ENCODE assay signal across 12 cellular contexts in the genomic region with DNA sequence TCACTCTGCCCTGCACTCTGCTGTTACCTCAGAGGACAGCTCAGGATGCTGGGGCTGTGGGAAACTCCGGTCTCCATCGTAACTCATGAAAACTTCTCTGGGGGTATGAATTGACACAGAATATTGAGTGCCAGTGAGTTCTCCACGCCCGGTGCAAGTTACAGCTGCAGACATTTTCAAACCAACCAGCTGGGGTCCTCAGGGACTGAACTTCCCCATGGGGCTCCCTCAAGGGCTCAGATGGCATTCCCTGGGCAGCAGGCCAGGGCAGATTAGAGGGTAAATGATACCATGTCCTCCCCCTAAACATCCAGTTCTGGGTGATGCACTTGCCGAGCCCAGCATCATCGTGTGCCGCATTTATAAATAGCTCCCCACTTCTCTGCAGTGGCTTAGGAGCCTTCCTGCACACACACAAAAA. TPM values are rescaled to one million over a fixed set of nuclear protein-coding genes. Genes with fewer than 3 reads are reported as not detected.
DNase-seq lines count a peak whose midpoint lies in the region; ATAC-seq and TF ChIP-seq lines count a peak whose summit lies in the region.
"Had no signal": no experiment of that assay in that cellular context is flagged by ENCODE, and none has a peak within 500 bp of the region (broad histone marks: within the 10 kb centered on the region; RNA-seq: fewer than 3 reads in every experiment).

No MANE protein-coding gene starts in this region.

- DNase-seq in D341Med (ENCODE audit: low spot score) (peak; percentile 88), NCI-H446 treated with DMSO at 0.1 percent for 48 hours (lab: John Stamatoyannopoulos, UW) (peak; percentile 30), left ventricle myocardium inferior (peak; percentile 78), DMS153 (lab: John Stamatoyannopoulos, UW) (no peak), DMS153 treated with DMSO at 0.1 percent for 48 hours (lab: John Stamatoyannopoulos, UW; ENCODE audit: unreplicated experiment) (no peak), HK-2 (ENCODE audit: unreplicated experiment) (no peak)
- DNase-seq in CD4-positive, alpha-beta T cell, result no peak
- DNase-seq: activated CD8-positive, alpha-beta T cell treated with anti-CD3 and anti-CD28 coated beads, Interleukin-2, amount 10 ng/mL, durations not matched to agents 7 days and 5 days; sigmoid colon had no signal

- CTCF ChIA-PET in CD4-positive, alpha-beta T cell (lab: Charles Lee), result no interaction called here

- H3K4me3 ChIP-seq in left ventricle myocardium inferior, result no peak overlapping the region
- H3K4me3 ChIP-seq: lung, sigmoid colon had no signal

- POLR2A ChIA-PET in CD4-positive, alpha-beta T cell (lab: Charles Lee), result no interaction called here

- H3K27ac Mint-ChIP-seq in CD4-positive, alpha-beta T cell, result no peak overlapping the region
- H3K27ac Mint-ChIP-seq: activated CD8-positive, alpha-beta T cell treated with anti-CD3 and anti-CD28 coated beads, Interleukin-2, amount 10 ng/mL, durations not matched to agents 7 days and 5 days had no signal

- peaks cover 16% of the 10 kb centered on the region for H3K4me1 ChIP-seq in left ventricle myocardium inferior
- H3K4me1 ChIP-seq: sigmoid colon had no signal

- peaks cover 13% of the 10 kb centered on the region for H3K27me3 ChIP-seq in left ventricle myocardium inferior (ENCODE audit: low read depth)
- H3K27me3 ChIP-seq in CD4-positive, alpha-beta T cell (ENCODE audit: control insufficient read depth, insufficient read depth, low read length), result peaks cover 10% of the 10 kb centered on the region
- H3K27me3 ChIP-seq: sigmoid colon had no signal

- peak overlapping the region; percentile 64 for H3K27ac ChIP-seq in left ventricle myocardium inferior (replicated peaks)
- H3K27ac ChIP-seq in CD4-positive, alpha-beta T cell (ENCODE audit: low read depth, low read length), result no peak overlapping the region
- H3K27ac ChIP-seq: sigmoid colon had no signal

- peak; percentile 50 for TF ChIP-seq CTCF in left ventricle myocardium inferior (IDR thresholded peaks at IDR 0.05; ENCODE audit: borderline replicate concordance)
- no peak for TF ChIP-seq CTCF in CD4-positive, alpha-beta T cell (IDR thresholded peaks at IDR 0.05)

- no peaks in the 10 kb centered on the region for H3K36me3 ChIP-seq in left ventricle myocardium inferior
- H3K36me3 ChIP-seq: sigmoid colon had no signal

- no peak overlapping the region for H3K4me3 Mint-ChIP-seq in CD4-positive, alpha-beta T cell
- H3K4me3 Mint-ChIP-seq: activated CD8-positive, alpha-beta T cell treated with anti-CD3 and anti-CD28 coated beads, Interleukin-2, amount 10 ng/mL, durations not matched to agents 7 days and 5 days had no signal

- no peaks in the 10 kb centered on the region for H3K36me3 Mint-ChIP-seq in CD4-positive, alpha-beta T cell (ENCODE audit: low read depth)

- no peaks in the 10 kb centered on the region for H3K4me1 Mint-ChIP-seq in CD4-positive, alpha-beta T cell (ENCODE audit: low read depth)

- H3K27me3 Mint-ChIP-seq in CD4-positive, alpha-beta T cell, result peaks cover 22% of the 10 kb centered on the region

- no peaks in the 10 kb centered on the region for H3K9me3 ChIP-seq in left ventricle myocardium inferior (replicated peaks)
- H3K9me3 ChIP-seq in CD4-positive, alpha-beta T cell (ENCODE audit: control insufficient read depth, low read length), result no peaks in the 10 kb centered on the region
- H3K9me3 ChIP-seq: sigmoid colon had no signal

- intact Hi-C loops in left ventricle myocardium inferior (cut with micrococcal nuclease), result no loop called here
- intact Hi-C loops in CD4-positive, alpha-beta T cell (cut with DNase I, micrococcal nuclease), result no loop called here

- H3K9me3 Mint-ChIP-seq in CD4-positive, alpha-beta T cell, result no peaks in the 10 kb centered on the region

- ATAC-seq in HG03064 (IDR thresholded peaks at IDR 0.05; ENCODE audit: low read depth, unreplicated experiment), result peak; percentile 43
- no peak for ATAC-seq in CD4-positive, alpha-beta T cell (ENCODE audit: poor library complexity)
- ATAC-seq: activated CD8-positive, alpha-beta T cell treated with anti-CD3 and anti-CD28 coated beads, Interleukin-2, amount 10 ng/mL, durations not matched to agents 7 days and 5 days; Panc1 had no signal

RNA-seq across cellular contexts. Expression of gene CCSAP, which starts 27.8 kb away (rescaled TPM):
- 2.5 TPM for total RNA-seq in left ventricle myocardium inferior
- total RNA-seq in CD4-positive, alpha-beta T cell, result 10 to 100 TPM; 14.3 to 15.2 TPM

Comparison
In these comparisons a context has a peak if more than half of its experiments do, and no peak if none do; other contexts are left out.
1. DNase-seq: peak in D341Med (single experiment), NCI-H446 treated with DMSO at 0.1 percent for 48 hours (single experiment) and left ventricle myocardium inferior (single experiment); none in CD4-positive, alpha-beta T cell (0 of 10), DMS153 (single experiment), DMS153 treated with DMSO at 0.1 percent for 48 hours (single experiment) and HK-2 (single experiment).